ENCODE assay signal across 9 cellular contexts in the genomic region with DNA sequence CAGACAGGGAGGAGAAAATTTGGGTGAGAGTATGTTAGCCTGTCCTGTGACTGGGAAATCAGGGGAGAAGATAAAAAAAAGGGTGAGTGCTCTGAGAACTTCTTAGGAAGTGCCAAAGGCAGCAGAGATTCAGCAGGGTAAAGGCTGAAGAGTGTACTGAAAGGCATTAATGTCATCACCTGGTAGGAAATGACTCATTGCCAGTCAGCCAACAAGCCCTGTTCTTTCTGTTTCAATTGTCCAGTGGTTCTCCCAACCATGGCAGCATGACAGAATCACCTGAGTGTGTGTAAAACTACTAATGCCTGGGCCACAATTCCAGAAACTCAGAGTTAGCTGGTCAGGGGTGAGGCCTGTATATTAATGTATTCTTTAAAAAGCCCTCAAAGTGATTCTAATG.
DNase-seq lines count a peak whose midpoint lies in the region; ATAC-seq and TF ChIP-seq lines count a peak whose summit lies in the region.
"Had no signal": no experiment of that assay in that cellular context is flagged by ENCODE, and none has a peak within 500 bp of the region (broad histone marks: within the 10 kb centered on the region; RNA-seq: fewer than 3 reads in every experiment).

No MANE protein-coding gene starts in this region.

- H3K79me2 ChIP-seq in PC-9 (ENCODE audit: low read depth) = no peaks in the 10 kb centered on the region

- H3K9me3 ChIP-seq in PC-9 (ENCODE audit: insufficient read depth, low read depth) = peaks cover 9% of the 10 kb centered on the region
- H3K9me3 ChIP-seq: SJSA1 had no signal

- H2AFZ ChIP-seq in PC-9 = no peak overlapping the region; the same call in 1 of the 2 replicates

- H3K4me1 ChIP-seq in PC-9 (replicated peaks; ENCODE audit: insufficient read depth) = peaks cover 16% of the 10 kb centered on the region
- H3K4me1 ChIP-seq: SJSA1 had no signal

- no peaks in the 10 kb centered on the region for H3K9me2 ChIP-seq in PC-9 (ENCODE audit: insufficient read depth)

- CTCF ChIA-PET in PC-9 (lab: Charles Lee) = interaction anchor here (0.6 to 1.1 kb wide), 3 partner anchors 84 to 482 kb away, joined by 3 to 6 read pairs (median 4); partner anchors contain the start of genes DTL and INTS7
- CTCF ChIA-PET in HEK293T (lab: Yijun Ruan, JAX) = no interaction called here

- H3K4me3 ChIP-seq in PC-9 = no peak overlapping the region
- H3K4me3 ChIP-seq: lung, SJSA1 had no signal

- intact Hi-C loops in PC-9 (cut with micrococcal nuclease; ENCODE audit: unreplicated experiment) = loop anchor here (5.0 kb wide), 1 partner anchor 120 kb away; the partner anchor contains the start of gene LPGAT1

- no peaks in the 10 kb centered on the region for H4K20me1 ChIP-seq in PC-9 (ENCODE audit: insufficient read depth)

- BruUV-seq in PC-9 (replicated peaks; lab: Mats Ljungman, UMichigan) = no TSS peak

- DNase-seq in PC-9 = peak; percentile 42 to 81
- no peak for DNase-seq in left lobe of liver (ENCODE audit: low spot score)
- no peak for DNase-seq in HEK293T (ENCODE audit: extremely low spot score)
- no peak for DNase-seq in NCI-H524 (lab: John Stamatoyannopoulos, UW)
- DNase-seq in Kasumi-1 (lab: John Stamatoyannopoulos, UW) = no peak

- H3K27me3 ChIP-seq in PC-9 (ENCODE audit: insufficient read depth, low read depth) = no peaks in the 10 kb centered on the region
- H3K27me3 ChIP-seq: SJSA1 had no signal

- H3F3A ChIP-seq in PC-9 (ENCODE audit: insufficient read depth, low read depth) = peaks cover 21% of the 10 kb centered on the region; the same call in 1 of the 2 replicates

- POLR2A ChIA-PET in PC-9 (lab: Charles Lee; ENCODE audit: unreplicated experiment) (no interaction called here), HEK293T (lab: Yijun Ruan, JAX) (no interaction called here)

- peak overlapping the region; percentile 86 for H3K27ac ChIP-seq in PC-9
- H3K27ac ChIP-seq: SJSA1 had no signal

- ATAC-seq in GM18861 (IDR thresholded peaks at IDR 0.05; ENCODE audit: unreplicated experiment) (peak; percentile 93), HG02610 (IDR thresholded peaks at IDR 0.05; ENCODE audit: unreplicated experiment) (peak; percentile 96), left lobe of liver (peak; percentile 48)

- H3K4me2 ChIP-seq in PC-9 = peak overlapping the region; percentile 53

- no peak for TF ChIP-seq CTCF in PC-9 (conservative IDR thresholded peaks at IDR 0.05)

- H3K36me3 ChIP-seq in PC-9 (ENCODE audit: low read depth) = no peaks in the 10 kb centered on the region

TF ChIP-seq in HEK293T, 16 proteins besides CTCF, POLR2A, EP300 and RAD21:
- no peak for TF ChIP-seq TARDBP (IDR thresholded peaks at IDR 0.05)
- TF ChIP-seq ELF4 (IDR thresholded peaks at IDR 0.05) = no peak
- TF ChIP-seq ZNF384 (IDR thresholded peaks at IDR 0.05) = no peak
- no peak for TF ChIP-seq SP1 (IDR thresholded peaks at IDR 0.05)
- no peak for TF ChIP-seq L3MBTL2 (conservative IDR thresholded peaks at IDR 0.05)
- no peak for TF ChIP-seq FOXM1 (IDR thresholded peaks at IDR 0.05; ENCODE audit: borderline replicate concordance)
- no peak for TF ChIP-seq FOXA1 (IDR thresholded peaks at IDR 0.05)
- TF ChIP-seq BHLHE40 (IDR thresholded peaks at IDR 0.05; ENCODE audit: borderline replicate concordance) = no peak
- TF ChIP-seq CTBP1 (IDR thresholded peaks at IDR 0.05; ENCODE audit: borderline replicate concordance) = no peak
- TF ChIP-seq LEF1 (IDR thresholded peaks at IDR 0.05; ENCODE audit: borderline replicate concordance) = no peak
- TF ChIP-seq NFRKB (IDR thresholded peaks at IDR 0.05) = no peak
- TF ChIP-seq FOXK2 (IDR thresholded peaks at IDR 0.05) = no peak
- no peak for TF ChIP-seq PKNOX1 (IDR thresholded peaks at IDR 0.05)
- no peak for TF ChIP-seq HDGF (IDR thresholded peaks at IDR 0.05; ENCODE audit: borderline replicate concordance)
- TF ChIP-seq ARNT (IDR thresholded peaks at IDR 0.05) = no peak
- no peak for TF ChIP-seq SUZ12 (IDR thresholded peaks at IDR 0.05)

Comparison
In these comparisons a context has a peak if more than half of its experiments do, and no peak if none do; other contexts are left out.
1. DNase-seq: peak in PC-9 (2 of 2); none in left lobe of liver (single experiment), HEK293T (single experiment), NCI-H524 (0 of 2) and Kasumi-1 (0 of 2).
2. Peak in every context shown above with its lines, with median percentiles within 50 percentile points of each other: ATAC-seq.